In genomic region chr11:12159351-12160099, GRCh38 we compare ENCODE assay signal across 8 cellular contexts. TPM values are rescaled to one million over a fixed set of nuclear protein-coding genes. Genes with fewer than 3 reads are reported as not detected.
DNase-seq lines count a peak whose midpoint lies in the region; ATAC-seq, FAIRE-seq and TF ChIP-seq lines count a peak whose summit lies in the region.

No MANE protein-coding gene starts in this region.

- H3K36me3 ChIP-seq in bronchial epithelial cell (ENCODE audit: control insufficient read depth, insufficient read depth, low read length) (peaks cover 17% of the 10 kb centered on the region), mesenchymal stem cell (ENCODE audit: control insufficient read depth in 1 of 2, insufficient read depth in 2 of 2, low read depth in 1 of 2, low read length in 2 of 2) (peaks cover 22 to 26% of the 10 kb centered on the region in 2 experiments), GM23338 (ENCODE audit: insufficient read depth) (no peaks in the 10 kb centered on the region)

- H4K8ac ChIP-seq in mesenchymal stem cell (ENCODE audit: low read length), result peak overlapping the region; percentile 78

- H3K27ac ChIP-seq in mesenchymal stem cell (ENCODE audit: low read length, poor library complexity, severe bottlenecking) (peak overlapping the region; percentile 92), GM23338 (ENCODE audit: low read depth) (no peak overlapping the region)

- peak overlapping the region; percentile 93 for H2BK5ac ChIP-seq in mesenchymal stem cell (ENCODE audit: low read depth, low read length, poor library complexity, severe bottlenecking)

- H2AFZ ChIP-seq in mesenchymal stem cell (ENCODE audit: low read depth, low read length) (no peak overlapping the region), GM23338 (no peak overlapping the region)

- no peaks in the 10 kb centered on the region for H3K27me3 Mint-ChIP-seq in stimulated activated naive CD8-positive, alpha-beta T cell treated with anti-CD3 and anti-CD28 coated beads, Interleukin-15, Interleukin-2, amounts not matched to agents 100 ng/mL and 50 ng/mL, for 24 hours
- peaks cover 4% of the 10 kb centered on the region for H3K27me3 Mint-ChIP-seq in GM23338 (ENCODE audit: insufficient read depth, low read depth, poor library complexity)

- H3K79me1 ChIP-seq in mesenchymal stem cell (replicated peaks; ENCODE audit: low read length, poor library complexity, severe bottlenecking), result peaks cover 21% of the 10 kb centered on the region

- no peaks in the 10 kb centered on the region for H3K9me2 ChIP-seq in GM23338 (ENCODE audit: insufficient read depth)

- ATAC-seq in stimulated activated naive CD8-positive, alpha-beta T cell treated with anti-CD3 and anti-CD28 coated beads, Interleukin-15, Interleukin-2, amounts not matched to agents 100 U/mL and 50 U/mL, for 24 hours, result no peak
- ATAC-seq in GM23338 (no peak), GM18868 (IDR thresholded peaks at IDR 0.05; ENCODE audit: unreplicated experiment) (no peak), GM21529 (IDR thresholded peaks at IDR 0.05; ENCODE audit: unreplicated experiment) (no peak)

- H3K36me3 Mint-ChIP-seq in stimulated activated naive CD8-positive, alpha-beta T cell treated with anti-CD3 and anti-CD28 coated beads, Interleukin-15, Interleukin-2, amounts not matched to agents 100 ng/mL and 50 ng/mL, for 24 hours (ENCODE audit: low read depth), result peaks cover 36% of the 10 kb centered on the region
- H3K36me3 Mint-ChIP-seq in GM23338 (ENCODE audit: low read depth), result no peaks in the 10 kb centered on the region

- no peak overlapping the region for H3K4me3 Mint-ChIP-seq in stimulated activated naive CD8-positive, alpha-beta T cell treated with anti-CD3 and anti-CD28 coated beads, Interleukin-15, Interleukin-2, amounts not matched to agents 100 ng/mL and 50 ng/mL, for 24 hours
- H3K4me3 Mint-ChIP-seq in GM23338, result no peak overlapping the region

- no peaks in the 10 kb centered on the region for H3K27me3 ChIP-seq in bronchial epithelial cell (ENCODE audit: control insufficient read depth, insufficient read depth, low read length)
- H3K27me3 ChIP-seq in mesenchymal stem cell (ENCODE audit: control insufficient read depth in 1 of 2, insufficient read depth in 1 of 2, low read length in 2 of 2), result no peaks in the 10 kb centered on the region
- no peaks in the 10 kb centered on the region for H3K27me3 ChIP-seq in GM23338 (ENCODE audit: insufficient read depth)

- no peaks in the 10 kb centered on the region for H3K9me3 Mint-ChIP-seq in stimulated activated naive CD8-positive, alpha-beta T cell treated with anti-CD3 and anti-CD28 coated beads, Interleukin-15, Interleukin-2, amounts not matched to agents 100 ng/mL and 50 ng/mL, for 24 hours
- H3K9me3 Mint-ChIP-seq in GM23338, result no peaks in the 10 kb centered on the region

- H3K14ac ChIP-seq in mesenchymal stem cell (ENCODE audit: low read length in 2 of 2), result peak overlapping the region in 1 of 2 experiments; percentile 76

- peak overlapping the region; percentile 89 for H2BK120ac ChIP-seq in mesenchymal stem cell (ENCODE audit: low read depth, low read length)

- H4K91ac ChIP-seq in mesenchymal stem cell (ENCODE audit: low read length), result peak overlapping the region; percentile 98

- no peaks in the 10 kb centered on the region for H3K79me2 ChIP-seq in GM23338 (replicated peaks; ENCODE audit: insufficient read depth)

- H3K9ac ChIP-seq in mesenchymal stem cell (ENCODE audit: low read length), result peak overlapping the region; percentile 54

- WGBS in mesenchymal stem cell, result 20% methylated on average over 9 of the region's 9 CpGs

- DNase-seq in stimulated activated naive CD8-positive, alpha-beta T cell treated with anti-CD3 and anti-CD28 coated beads, Interleukin-15, Interleukin-2, amounts not matched to agents 100 U/mL and 50 U/mL, for 24 hours, result no peak
- peak; percentile 74 for DNase-seq in bronchial epithelial cell (ENCODE audit: low read depth)
- peak; percentile 98 for DNase-seq in mesenchymal stem cell
- no peak for DNase-seq in GM23338 (ENCODE audit: low spot score)
- DNase-seq in NCI-H446 treated with DMSO at 0.1 percent for 48 hours (lab: John Stamatoyannopoulos, UW), result no peak

- no peaks in the 10 kb centered on the region for H3K9me3 ChIP-seq in mesenchymal stem cell (ENCODE audit: control insufficient read depth, low read length)

- peaks cover 74% of the 10 kb centered on the region for H3K4me1 Mint-ChIP-seq in stimulated activated naive CD8-positive, alpha-beta T cell treated with anti-CD3 and anti-CD28 coated beads, Interleukin-15, Interleukin-2, amounts not matched to agents 100 ng/mL and 50 ng/mL, for 24 hours (ENCODE audit: low read depth)
- H3K4me1 Mint-ChIP-seq in GM23338, result peaks cover 6% of the 10 kb centered on the region

- no peaks in the 10 kb centered on the region for H3F3A ChIP-seq in GM23338 (replicated peaks; ENCODE audit: low read depth)

- peak overlapping the region; percentile 91 to 93 for H3K4ac ChIP-seq in mesenchymal stem cell (ENCODE audit: low read depth in 1 of 2, low read length in 2 of 2)

- TF ChIP-seq CTCF in bronchial epithelial cell (IDR thresholded peaks at IDR 0.05; ENCODE audit: insufficient read depth, low read length, severe bottlenecking) (peak; percentile 13), GM23338 (conservative IDR thresholded peaks at IDR 0.05; ENCODE audit: low read depth in 2 of 2) (no peak)

- H3K4me2 ChIP-seq in mesenchymal stem cell (ENCODE audit: low read length, poor library complexity, severe bottlenecking), result no peak overlapping the region
- no peak overlapping the region for H3K4me2 ChIP-seq in GM23338

- H3K27ac Mint-ChIP-seq in stimulated activated naive CD8-positive, alpha-beta T cell treated with anti-CD3 and anti-CD28 coated beads, Interleukin-15, Interleukin-2, amounts not matched to agents 100 ng/mL and 50 ng/mL, for 24 hours, result peak overlapping the region; percentile 88
- no peak overlapping the region for H3K27ac Mint-ChIP-seq in GM23338

- H3K18ac ChIP-seq in mesenchymal stem cell (ENCODE audit: low read depth in 1 of 2, low read length in 2 of 2), result peak overlapping the region; percentile 96 to 97

- H3K4me3 ChIP-seq in bronchial epithelial cell (ENCODE audit: low read depth, low read length), result no peak overlapping the region
- H3K4me3 ChIP-seq in mesenchymal stem cell (ENCODE audit: insufficient read depth in 1 of 2, low read depth in 1 of 2, low read length in 2 of 2), result no peak overlapping the region
- no peak overlapping the region for H3K4me3 ChIP-seq in GM23338

- FAIRE-seq in bronchial epithelial cell (lab: Jason Lieb, UNC), result no peak

- peak overlapping the region; percentile 87 for H2BK15ac ChIP-seq in mesenchymal stem cell (ENCODE audit: low read depth, poor library complexity, severe bottlenecking)

- peak overlapping the region; percentile 91 for H2AK5ac ChIP-seq in mesenchymal stem cell (ENCODE audit: low read length, severe bottlenecking)

- H3K4me1 ChIP-seq in mesenchymal stem cell (ENCODE audit: control insufficient read depth, insufficient read depth, low read depth, low read length) (peaks cover 45% of the 10 kb centered on the region), GM23338 (ENCODE audit: insufficient read depth) (no peaks in the 10 kb centered on the region)

- peak overlapping the region; percentile 98 to 100 for H2BK12ac ChIP-seq in mesenchymal stem cell (ENCODE audit: low read length in 2 of 2)

- H4K20me1 ChIP-seq in GM23338 (replicated peaks; ENCODE audit: insufficient read depth), result no peaks in the 10 kb centered on the region

- H3K23ac ChIP-seq in mesenchymal stem cell (ENCODE audit: low read length in 2 of 2), result peak overlapping the region in 1 of 2 experiments; percentile 75

TF ChIP-seq in GM23338, 12 proteins besides CTCF, POLR2A, EP300 and RAD21:
- TF ChIP-seq NANOG (IDR thresholded peaks at IDR 0.05; ENCODE audit: borderline replicate concordance) (no peak), REST (IDR thresholded peaks at IDR 0.05; ENCODE audit: unreplicated experiment) (no peak), EZH2phosphoT487 (IDR thresholded peaks at IDR 0.05; ENCODE audit: unreplicated experiment) (no peak), POLR2AphosphoS5 (IDR thresholded peaks at IDR 0.05; ENCODE audit: low read depth) (no peak)

RNA-seq across cellular contexts. Expression of gene MICAL2, which starts 49.1 kb away (rescaled TPM):
- 75.0 and 95.9 TPM in 2 replicates for total RNA-seq in bronchial epithelial cell
- 96.9 TPM for polyA plus RNA-seq in mesenchymal stem cell (2013, experiment 1 of 2)
- polyA plus RNA-seq in mesenchymal stem cell (2013, experiment 2 of 2), result 100 TPM
- total RNA-seq in GM23338 (2014; rRNA removed; shearing (Covaris generic)), result 1.4 and 1.7 TPM in 2 replicates
- 0.66 and 1.5 TPM in 2 replicates for polyA plus RNA-seq in GM23338 (2016; fragmentation: Nextera tagmentation; extraction: Ambion mirVana)

Comparison
In these comparisons a context has a peak if more than half of its experiments do, and no peak if none do; other contexts are left out.
1. DNase-seq: peak in bronchial epithelial cell (single experiment) and mesenchymal stem cell (single experiment); none in stimulated activated naive CD8-positive, alpha-beta T cell treated with anti-CD3 and anti-CD28 coated beads, Interleukin-15, Interleukin-2, amounts not matched to agents 100 U/mL and 50 U/mL, for 24 hours (single experiment), GM23338 (single experiment) and NCI-H446 treated with DMSO at 0.1 percent for 48 hours (single experiment).
2. RNA of gene MICAL2, which starts 49.1 kb away (total RNA-seq): 75.0 to 95.9 TPM in bronchial epithelial cell; 1.4 to 1.7 TPM in GM23338; every median in the first group is over 10 times any median in the second.